Comparison of ENCODE assay signal across 28 cellular contexts in the genomic region with DNA sequence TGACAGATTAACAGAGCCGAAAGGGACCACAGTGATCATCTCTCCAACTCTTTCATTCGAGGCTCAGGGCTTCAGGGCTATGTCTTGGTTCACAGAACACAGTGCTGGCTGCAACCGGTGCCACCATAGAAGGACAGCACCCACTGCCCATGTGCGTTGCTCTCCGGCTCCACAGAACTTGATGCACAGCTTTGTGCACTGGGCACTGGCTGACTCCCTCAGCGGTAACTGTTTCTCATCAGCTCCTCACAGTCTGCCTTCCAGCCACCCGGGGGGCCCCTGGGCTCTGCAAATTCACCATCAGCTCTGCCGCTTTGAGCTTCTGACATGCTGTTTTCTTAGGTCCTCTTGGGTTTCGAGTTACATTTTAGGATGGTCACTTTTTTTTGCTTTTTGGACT.
"Had no signal": no experiment of that assay in that cellular context is flagged by ENCODE, and none has a peak within 500 bp of the region (broad histone marks: within the 10 kb centered on the region; RNA-seq: fewer than 3 reads in every experiment).

No MANE protein-coding gene starts in this region.

- H3K9me3 Mint-ChIP-seq: activated CD4-positive, alpha-beta memory T cell treated with anti-CD3 and anti-CD28 coated beads for 36 hours; activated CD4-positive, alpha-beta T cell treated with anti-CD3 and anti-CD28 coated beads, Interleukin-2, amount 10 ng/mL, durations not matched to agents 24 days and 14 days; activated naive CD4-positive, alpha-beta T cell treated with anti-CD3 and anti-CD28 coated beads for 36 hours; activated naive CD4-positive, alpha-beta T cell treated with anti-CD3 and anti-CD28 coated beads, Interleukin-2, amount 50 U/mL, for 24 hours; activated naive CD8-positive, alpha-beta T cell treated with anti-CD3 and anti-CD28 coated beads for 36 hours; activated naive CD8-positive, alpha-beta T cell treated with anti-CD3 and anti-CD28 coated beads, Interleukin-2, amount 50 U/mL, for 24 hours; activated T-helper 1 cell treated with anti-CD3 and anti-CD28 coated beads, Interleukin-12 subunit alpha, Interleukin-12 subunit beta, Interleukin-2, Interleukin-4 antibody, amounts not matched to agents 30 ng/mL and 10 ng/mL and 1 ng/mL, durations not matched to agents 14 hours and 24 hours and 36 hours; activated T-helper 2 cell treated with anti-CD3 and anti-CD28 coated beads, Interferon-gamma antibody, Interleukin-2, Interleukin-4, amounts not matched to agents 10 μg/mL and 5 μg/mL and 100 μg/mL, durations not matched to agents 14 hours and 24 hours and 36 hours had no signal

- ATAC-seq: activated CD4-positive, alpha-beta T cell treated with anti-CD3 and anti-CD28 coated beads for 36 hours; activated naive CD8-positive, alpha-beta T cell treated with anti-CD3 and anti-CD28 coated beads, Interleukin-2, amount 50 U/mL, for 24 hours; body of pancreas; gastroesophageal sphincter had no signal

- H3K27ac ChIP-seq: adrenal gland, body of pancreas, colonic mucosa, epithelial cell of prostate, esophagus squamous epithelium, gastroesophageal sphincter had no signal

- H3K4me3 ChIP-seq: adrenal gland, body of pancreas, colonic mucosa, esophagus squamous epithelium, gastroesophageal sphincter had no signal

- H3K36me3 Mint-ChIP-seq: activated CD4-positive, alpha-beta memory T cell treated with anti-CD3 and anti-CD28 coated beads for 36 hours; activated naive CD4-positive, alpha-beta T cell treated with anti-CD3 and anti-CD28 coated beads, Interleukin-2, amount 50 U/mL, for 24 hours; activated naive CD8-positive, alpha-beta T cell treated with anti-CD3 and anti-CD28 coated beads for 36 hours had no signal

- H3K4me1 Mint-ChIP-seq: activated CD4-positive, alpha-beta T cell treated with anti-CD3 and anti-CD28 coated beads for 36 hours; activated CD4-positive, alpha-beta T cell treated with anti-CD3 and anti-CD28 coated beads, Interleukin-2, amount 10 ng/mL, durations not matched to agents 24 days and 14 days; activated naive CD4-positive, alpha-beta T cell treated with anti-CD3 and anti-CD28 coated beads, Interleukin-2, amount 50 U/mL, for 24 hours; activated naive CD8-positive, alpha-beta T cell treated with anti-CD3 and anti-CD28 coated beads for 36 hours; activated naive CD8-positive, alpha-beta T cell treated with anti-CD3 and anti-CD28 coated beads, Interleukin-2, amount 50 U/mL, for 24 hours had no signal

- H3K27ac Mint-ChIP-seq: activated CD4-positive, alpha-beta memory T cell treated with anti-CD3 and anti-CD28 coated beads for 36 hours; activated CD4-positive, alpha-beta T cell treated with anti-CD3 and anti-CD28 coated beads for 36 hours; activated CD4-positive, alpha-beta T cell treated with anti-CD3 and anti-CD28 coated beads, Interleukin-2, amount 10 ng/mL, durations not matched to agents 24 days and 14 days; activated naive CD4-positive, alpha-beta T cell treated with anti-CD3 and anti-CD28 coated beads for 36 hours; activated naive CD8-positive, alpha-beta T cell treated with anti-CD3 and anti-CD28 coated beads for 36 hours; activated naive CD8-positive, alpha-beta T cell treated with anti-CD3 and anti-CD28 coated beads, Interleukin-2, amount 50 U/mL, for 24 hours; activated T-helper 1 cell treated with anti-CD3 and anti-CD28 coated beads, Interleukin-12 subunit alpha, Interleukin-12 subunit beta, Interleukin-2, Interleukin-4 antibody, amounts not matched to agents 30 ng/mL and 10 ng/mL and 1 ng/mL, durations not matched to agents 14 hours and 24 hours and 36 hours; activated T-helper 2 cell treated with anti-CD3 and anti-CD28 coated beads, Interferon-gamma antibody, Interleukin-2, Interleukin-4, amounts not matched to agents 10 μg/mL and 5 μg/mL and 100 μg/mL, durations not matched to agents 14 hours and 24 hours and 36 hours had no signal

- H3K27me3 ChIP-seq: adrenal gland, colonic mucosa, esophagus squamous epithelium, gastroesophageal sphincter had no signal

- H3K4me3 Mint-ChIP-seq: activated CD4-positive, alpha-beta memory T cell treated with anti-CD3 and anti-CD28 coated beads for 36 hours; activated CD4-positive, alpha-beta T cell treated with anti-CD3 and anti-CD28 coated beads for 36 hours; activated CD4-positive, alpha-beta T cell treated with anti-CD3 and anti-CD28 coated beads, Interleukin-2, amount 10 ng/mL, durations not matched to agents 24 days and 14 days; activated naive CD4-positive, alpha-beta T cell treated with anti-CD3 and anti-CD28 coated beads for 36 hours; activated naive CD4-positive, alpha-beta T cell treated with anti-CD3 and anti-CD28 coated beads, Interleukin-2, amount 50 U/mL, for 24 hours; activated naive CD8-positive, alpha-beta T cell treated with anti-CD3 and anti-CD28 coated beads for 36 hours; activated naive CD8-positive, alpha-beta T cell treated with anti-CD3 and anti-CD28 coated beads, Interleukin-2, amount 50 U/mL, for 24 hours; activated T-helper 1 cell treated with anti-CD3 and anti-CD28 coated beads, Interleukin-12 subunit alpha, Interleukin-12 subunit beta, Interleukin-2, Interleukin-4 antibody, amounts not matched to agents 30 ng/mL and 10 ng/mL and 1 ng/mL, durations not matched to agents 14 hours and 24 hours and 36 hours had no signal

- H3K4me1 ChIP-seq: adrenal gland, body of pancreas, colonic mucosa, esophagus squamous epithelium, gastroesophageal sphincter had no signal

- H3K9me3 ChIP-seq: adrenal gland, body of pancreas, colonic mucosa, esophagus squamous epithelium, gastroesophageal sphincter had no signal

- H3K36me3 ChIP-seq: adrenal gland, colonic mucosa, esophagus squamous epithelium, gastroesophageal sphincter had no signal

- DNase-seq: activated CD4-positive, alpha-beta memory T cell treated with anti-CD3 and anti-CD28 coated beads for 36 hours; activated CD4-positive, alpha-beta T cell treated with anti-CD3 and anti-CD28 coated beads for 36 hours; activated CD4-positive, alpha-beta T cell treated with anti-CD3 and anti-CD28 coated beads, Interleukin-2, amount 10 ng/mL, durations not matched to agents 24 days and 14 days; activated CD4-positive, CD25-positive, alpha-beta regulatory T cell; activated CD4-positive, CD25-positive, alpha-beta regulatory T cell treated with anti-CD3 and anti-CD28 coated beads, Interleukin-2, amount 50 U/mL, for 72 hours; activated CD8-positive, alpha-beta memory T cell treated with anti-CD3 and anti-CD28 coated beads, Interleukin-2, amount 50 U/mL, for 4 hours; activated effector memory CD4-positive, alpha-beta T cell treated with anti-CD3 and anti-CD28 coated beads, Interleukin-2, amount 50 U/mL, for 16 hours; activated naive CD4-positive, alpha-beta T cell treated with anti-CD3 and anti-CD28 coated beads for 36 hours; activated naive CD8-positive, alpha-beta T cell treated with anti-CD3 and anti-CD28 coated beads for 36 hours; activated naive CD8-positive, alpha-beta T cell treated with anti-CD3 and anti-CD28 coated beads, Interleukin-2, amount 50 U/mL, for 24 hours; activated T-cell treated with anti-CD3 and anti-CD28 coated beads, Interleukin-2, amount 50 U/mL, for 1 hour; activated T-cell treated with anti-CD3 and anti-CD28 coated beads, Interleukin-2, amount 50 U/mL, for 48 hours; adrenal gland; amygdala; aorta; body of pancreas; central memory CD4-positive, alpha-beta T cell; cerebellar nuclear complex; colonic mucosa; effector CD8-positive, alpha-beta T cell; esophagus squamous epithelium; foreskin melanocyte; T-helper 2 cell had no signal
